Comparison of ENCODE assay signal across 10 cellular contexts in the genomic region with DNA sequence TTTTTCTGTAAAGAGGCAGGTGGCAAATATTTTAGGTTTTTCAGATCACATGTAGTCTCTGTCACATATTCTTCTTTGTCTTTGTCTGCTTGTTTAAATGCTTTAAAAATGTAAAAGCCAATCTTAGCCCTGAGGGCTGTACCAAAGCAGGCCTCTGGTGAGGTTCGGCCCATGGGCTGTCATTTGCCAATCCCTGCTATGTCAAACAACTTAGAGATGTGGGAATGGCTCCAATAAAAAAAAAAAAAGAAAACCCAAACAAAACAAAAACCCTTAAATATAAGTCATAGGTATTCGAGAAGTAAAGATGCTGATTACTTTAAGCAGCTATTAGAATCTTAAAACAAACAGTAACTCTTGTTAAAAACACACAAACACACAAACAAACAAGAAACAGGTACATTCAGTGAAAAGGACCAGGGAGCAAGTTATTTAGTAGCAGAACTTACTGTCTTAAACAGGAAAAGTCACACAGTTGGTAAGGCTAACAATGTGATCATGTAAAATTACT.
DNase-seq lines count a peak whose midpoint lies in the region; ATAC-seq and TF ChIP-seq lines count a peak whose summit lies in the region.
"Had no signal": no experiment of that assay in that cellular context is flagged by ENCODE, and none has a peak within 500 bp of the region (broad histone marks: within the 10 kb centered on the region; RNA-seq: fewer than 3 reads in every experiment).

No MANE protein-coding gene starts in this region.

- TF ChIP-seq POLR2A in esophagus muscularis mucosa (IDR thresholded peaks at IDR 0.05; ENCODE audit: low read depth): no peak

- H2AFZ ChIP-seq in MM.1S (ENCODE audit: low read length): no peak overlapping the region
- H2AFZ ChIP-seq in osteoblast (ENCODE audit: low read length): no peak overlapping the region

- DNase-seq in ELR (ENCODE audit: low read depth) (peak; percentile 39), MM.1S (no peak), osteoblast (ENCODE audit: insufficient read length, low spot score, missing footprints) (peak; percentile 13), esophagus muscularis mucosa (ENCODE audit: extremely low spot score) (no peak), H7 (no peak)
- DNase-seq in activated naive CD8-positive, alpha-beta T cell treated with anti-CD3 and anti-CD28 coated beads, Interleukin-2, amount 50 U/mL, for 24 hours: no peak
- DNase-seq in stimulated activated CD4-positive, alpha-beta T cell treated with anti-CD3 and anti-CD28 coated beads, Interleukin-2, amount 100 ng/mL, for 48 hours: no peak
- DNase-seq: NCI-H2107 had no signal

- WGBS in esophagus muscularis mucosa: 78% methylated on average over 2 of the region's 2 CpGs

- peak overlapping the region; percentile 99 for H3K27ac Mint-ChIP-seq in activated naive CD8-positive, alpha-beta T cell treated with anti-CD3 and anti-CD28 coated beads, Interleukin-2, amount 50 U/mL, for 24 hours

- no peaks in the 10 kb centered on the region for H3K9me2 ChIP-seq in MM.1S (replicated peaks; ENCODE audit: insufficient read depth, low read length)

- H3K4me1 Mint-ChIP-seq in activated naive CD8-positive, alpha-beta T cell treated with anti-CD3 and anti-CD28 coated beads, Interleukin-2, amount 50 U/mL, for 24 hours: peaks cover 59% of the 10 kb centered on the region

- H3K27me3 ChIP-seq in MM.1S (replicated peaks; ENCODE audit: insufficient read depth, low read length): no peaks in the 10 kb centered on the region
- H3K27me3 ChIP-seq in osteoblast (ENCODE audit: insufficient read depth, low read length): no peaks in the 10 kb centered on the region
- H3K27me3 ChIP-seq in esophagus muscularis mucosa: no peaks in the 10 kb centered on the region
- no peaks in the 10 kb centered on the region for H3K27me3 ChIP-seq in H7 (ENCODE audit: control insufficient read depth, insufficient read depth, low read length)
- H3K27me3 ChIP-seq: cardiac muscle cell had no signal

- H3K9ac ChIP-seq in MM.1S (ENCODE audit: low read length): peak overlapping the region; percentile 82

- no peak for TF ChIP-seq EP300 in esophagus muscularis mucosa (IDR thresholded peaks at IDR 0.05)

- H3K9me3 ChIP-seq in MM.1S (replicated peaks; ENCODE audit: insufficient read depth, low read length) (no peaks in the 10 kb centered on the region), osteoblast (ENCODE audit: low read depth, low read length) (peaks cover 6% of the 10 kb centered on the region), esophagus muscularis mucosa (peaks cover 0 to 35% (median 26%) of the 10 kb centered on the region in 4 donors)

- H3K4me1 ChIP-seq in MM.1S (ENCODE audit: low read length): peaks cover 40% of the 10 kb centered on the region
- H3K4me1 ChIP-seq in osteoblast (ENCODE audit: insufficient read depth, low read length): peaks cover 19% of the 10 kb centered on the region
- no peaks in the 10 kb centered on the region for H3K4me1 ChIP-seq in esophagus muscularis mucosa

- H3K36me3 ChIP-seq in MM.1S (replicated peaks; ENCODE audit: insufficient read depth, low read length) (no peaks in the 10 kb centered on the region), osteoblast (ENCODE audit: insufficient read depth, low read length) (no peaks in the 10 kb centered on the region), esophagus muscularis mucosa (no peaks in the 10 kb centered on the region), H7 (replicated peaks; ENCODE audit: control insufficient read depth, insufficient read depth, low read length) (no peaks in the 10 kb centered on the region)
- H3K36me3 ChIP-seq: cardiac muscle cell had no signal

- H3K4me3 ChIP-seq in MM.1S (ENCODE audit: low read length): peak overlapping the region; percentile 25; the same call in 1 of the 2 replicates
- no peak overlapping the region for H3K4me3 ChIP-seq in osteoblast (ENCODE audit: insufficient read depth, low read length)
- no peak overlapping the region for H3K4me3 ChIP-seq in esophagus muscularis mucosa
- H3K4me3 ChIP-seq in H7 (ENCODE audit: insufficient read depth, low read depth, low read length): no peak overlapping the region
- H3K4me3 ChIP-seq: cardiac muscle cell, mucosa of descending colon had no signal

- no peaks in the 10 kb centered on the region for H4K20me1 ChIP-seq in MM.1S (ENCODE audit: insufficient read depth, low read length)
- H4K20me1 ChIP-seq in osteoblast (ENCODE audit: insufficient read depth, low read length): no peaks in the 10 kb centered on the region

- intact Hi-C loops in esophagus muscularis mucosa (cut with DNase I): loop anchor here (2.0 kb wide), 1 partner anchor 73 kb away; no protein-coding TSS in a partner anchor

- H3F3A ChIP-seq in MM.1S (ENCODE audit: insufficient read depth, low read length): peaks cover 26% of the 10 kb centered on the region

- H3K36me3 Mint-ChIP-seq in activated naive CD8-positive, alpha-beta T cell treated with anti-CD3 and anti-CD28 coated beads, Interleukin-2, amount 50 U/mL, for 24 hours (ENCODE audit: low read depth): peaks cover 66% of the 10 kb centered on the region

- ATAC-seq in activated naive CD8-positive, alpha-beta T cell treated with anti-CD3 and anti-CD28 coated beads, Interleukin-2, amount 50 U/mL, for 24 hours: no peak

- TF ChIP-seq CTCF in MM.1S (IDR thresholded peaks at IDR 0.05; ENCODE audit: low read length): no peak
- TF ChIP-seq CTCF in osteoblast (IDR thresholded peaks at IDR 0.05; ENCODE audit: extremely low read depth, low read depth, low read length): no peak
- TF ChIP-seq CTCF in esophagus muscularis mucosa (IDR thresholded peaks at IDR 0.05): no peak

- H3K27ac ChIP-seq in MM.1S (ENCODE audit: low read length) (peak overlapping the region; percentile 94), osteoblast (ENCODE audit: low read depth, low read length) (peak overlapping the region; percentile 69), esophagus muscularis mucosa (replicated peaks in 1 of 4) (peak overlapping the region in 1 of 4 donors; percentile 13)
- H3K27ac ChIP-seq: cardiac muscle cell had no signal

- peaks cover 2% of the 10 kb centered on the region for H3K27me3 Mint-ChIP-seq in activated naive CD8-positive, alpha-beta T cell treated with anti-CD3 and anti-CD28 coated beads, Interleukin-2, amount 50 U/mL, for 24 hours

- H3K4me2 ChIP-seq in MM.1S (ENCODE audit: low read depth, low read length): peak overlapping the region; percentile 72
- peak overlapping the region; percentile 56 for H3K4me2 ChIP-seq in osteoblast (ENCODE audit: insufficient read depth, low read length)

- peaks cover 65% of the 10 kb centered on the region for H3K9me3 Mint-ChIP-seq in activated naive CD8-positive, alpha-beta T cell treated with anti-CD3 and anti-CD28 coated beads, Interleukin-2, amount 50 U/mL, for 24 hours

- peak overlapping the region; percentile 72 for H3K4me3 Mint-ChIP-seq in activated naive CD8-positive, alpha-beta T cell treated with anti-CD3 and anti-CD28 coated beads, Interleukin-2, amount 50 U/mL, for 24 hours

- H3K79me2 ChIP-seq in MM.1S (ENCODE audit: low read length): no peaks in the 10 kb centered on the region
- no peaks in the 10 kb centered on the region for H3K79me2 ChIP-seq in osteoblast (ENCODE audit: insufficient read depth, low read length)

Comparison
In these comparisons a context has a peak if more than half of its experiments do, and no peak if none do; other contexts are left out.
1. DNase-seq: peak in ELR (single experiment) and osteoblast (single experiment); none in MM.1S (single experiment), activated naive CD8-positive, alpha-beta T cell treated with anti-CD3 and anti-CD28 coated beads, Interleukin-2, amount 50 U/mL, for 24 hours (single experiment), esophagus muscularis mucosa (single experiment), H7 (single experiment) and stimulated activated CD4-positive, alpha-beta T cell treated with anti-CD3 and anti-CD28 coated beads, Interleukin-2, amount 100 ng/mL, for 48 hours (0 of 2).